ENCODE assay signal across 1 cellular context in genomic region chr1:24641646-24642151, GRCh38.
TF ChIP-seq lines count a peak whose summit lies in the region.

No MANE protein-coding gene starts in this region.

TF ChIP-seq in A549, 52 proteins besides CTCF, POLR2A, EP300 and RAD21 (continued from another document):
- no peak for TF ChIP-seq FOSB (CRISPR knock-in tag; IDR thresholded peaks at IDR 0.05)
- no peak for TF ChIP-seq CBX8 (IDR thresholded peaks at IDR 0.05)
- TF ChIP-seq ATOH8 (CRISPR knock-in tag; IDR thresholded peaks at IDR 0.05; ENCODE audit: low read depth), result no peak
- no peak for TF ChIP-seq CEBPB (IDR thresholded peaks at IDR 0.05)
- no peak for TF ChIP-seq KDM5A (IDR thresholded peaks at IDR 0.05)
